9 cellular contexts compared by ENCODE assay signal in the genomic region with DNA sequence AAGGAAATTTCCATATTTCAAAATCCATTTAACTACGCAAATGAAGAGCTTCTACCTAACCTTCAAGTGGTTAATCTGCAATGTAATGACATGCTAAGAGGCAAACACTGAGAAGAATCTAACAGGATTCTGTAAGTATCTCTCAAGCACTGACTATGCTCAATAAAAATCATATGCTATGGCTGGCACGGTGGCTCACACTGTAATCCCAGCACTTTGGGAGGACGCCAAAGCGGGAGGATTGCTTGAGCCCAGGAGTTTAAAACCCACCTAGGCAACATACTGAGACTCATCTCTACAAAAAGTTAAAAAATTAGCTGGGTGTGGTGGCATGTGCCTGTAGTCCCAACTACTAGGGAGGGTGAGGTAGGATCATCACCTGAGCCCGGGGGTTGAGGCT. TPM values are rescaled to one million over a fixed set of nuclear protein-coding genes. Genes with fewer than 3 reads are reported as not detected.
DNase-seq lines count a peak whose midpoint lies in the region; ATAC-seq and TF ChIP-seq lines count a peak whose summit lies in the region.
"Had no signal": no experiment of that assay in that cellular context is flagged by ENCODE, and none has a peak within 500 bp of the region (broad histone marks: within the 10 kb centered on the region; RNA-seq: fewer than 3 reads in every experiment).

No MANE protein-coding gene starts in this region.

- no peaks in the 10 kb centered on the region for H3K27me3 Mint-ChIP-seq in CD8-positive, alpha-beta T cell (ENCODE audit: low read depth)
- H3K27me3 Mint-ChIP-seq in activated T-helper 17 cell treated with anti-CD3 and anti-CD28 coated beads, Interleukin-2, amount 50 U/mL, for 72 hours = no peaks in the 10 kb centered on the region
- no peaks in the 10 kb centered on the region for H3K27me3 Mint-ChIP-seq in natural killer cell (ENCODE audit: low read depth in 2 of 2)
- H3K27me3 Mint-ChIP-seq: activated naive CD8-positive, alpha-beta T cell treated with anti-CD3 and anti-CD28 coated beads, Interleukin-2, amount 10 ng/mL, durations not matched to agents 7 days and 5 days had no signal

- peaks cover 24% of the 10 kb centered on the region for H3K36me3 Mint-ChIP-seq in CD8-positive, alpha-beta T cell
- peaks cover 88% of the 10 kb centered on the region for H3K36me3 Mint-ChIP-seq in activated T-helper 17 cell treated with anti-CD3 and anti-CD28 coated beads, Interleukin-2, amount 50 U/mL, for 72 hours (ENCODE audit: low read depth)
- no peaks in the 10 kb centered on the region for H3K36me3 Mint-ChIP-seq in natural killer cell

- no peaks in the 10 kb centered on the region for H3K9me3 Mint-ChIP-seq in CD8-positive, alpha-beta T cell
- H3K9me3 Mint-ChIP-seq in activated T-helper 17 cell treated with anti-CD3 and anti-CD28 coated beads, Interleukin-2, amount 50 U/mL, for 72 hours = no peaks in the 10 kb centered on the region
- no peaks in the 10 kb centered on the region for H3K9me3 Mint-ChIP-seq in natural killer cell

- ATAC-seq in CD8-positive, alpha-beta T cell = no peak
- ATAC-seq in GM19035 (IDR thresholded peaks at IDR 0.05; ENCODE audit: unreplicated experiment) (peak; percentile 7), natural killer cell (no peak), GM19351 (IDR thresholded peaks at IDR 0.05; ENCODE audit: unreplicated experiment) (no peak), omental fat pad (ENCODE audit: low FRiP score) (no peak)
- no peak for ATAC-seq in activated T-helper 17 cell treated with anti-CD3 and anti-CD28 coated beads, Interleukin-2, amount 50 U/mL, for 72 hours (replicated peaks)

- no peaks in the 10 kb centered on the region for H3K36me3 ChIP-seq in CD8-positive, alpha-beta T cell (ENCODE audit: insufficient read depth, low read length)

- POLR2A ChIA-PET in CD8-positive, alpha-beta T cell (lab: Charles Lee) = no interaction called here

- H3K4me1 ChIP-seq in CD8-positive, alpha-beta T cell (ENCODE audit: insufficient read depth, low read length) = peaks cover 62% of the 10 kb centered on the region

- H3K4me3 ChIP-seq in CD8-positive, alpha-beta T cell (ENCODE audit: low read depth, low read length) = no peak overlapping the region

- DNase-seq in CD8-positive, alpha-beta T cell = no peak
- DNase-seq in natural killer cell (no peak), omental fat pad (ENCODE audit: low spot score) (no peak), NCI-H1092 treated with DMSO at 0.1 percent for 48 hours (lab: John Stamatoyannopoulos, UW) (no peak)
- DNase-seq: activated naive CD8-positive, alpha-beta T cell treated with anti-CD3 and anti-CD28 coated beads, Interleukin-2, amount 10 ng/mL, durations not matched to agents 7 days and 5 days; MV-4-11 had no signal

- no peak for TF ChIP-seq CTCF in CD8-positive, alpha-beta T cell (IDR thresholded peaks at IDR 0.05)
- no peak for TF ChIP-seq CTCF in natural killer cell (IDR thresholded peaks at IDR 0.05)
- no peak for TF ChIP-seq CTCF in omental fat pad (IDR thresholded peaks at IDR 0.05)

- peaks cover 86% of the 10 kb centered on the region for H3K4me1 Mint-ChIP-seq in CD8-positive, alpha-beta T cell (ENCODE audit: low read depth)
- peaks cover 47% of the 10 kb centered on the region for H3K4me1 Mint-ChIP-seq in activated T-helper 17 cell treated with anti-CD3 and anti-CD28 coated beads, Interleukin-2, amount 50 U/mL, for 72 hours
- peaks cover 73 to 82% of the 10 kb centered on the region in 2 donors for H3K4me1 Mint-ChIP-seq in natural killer cell

- CTCF ChIA-PET in CD8-positive, alpha-beta T cell (lab: Charles Lee) = interaction anchor here (1.3 kb wide), 1 partner anchor 60 kb away, joined by 3 read pairs; no protein-coding TSS in a partner anchor

- H3K9me3 ChIP-seq in CD8-positive, alpha-beta T cell (ENCODE audit: low read length) = no peaks in the 10 kb centered on the region

- intact Hi-C loops in CD8-positive, alpha-beta T cell (cut with DNase I, micrococcal nuclease) = loop anchor here (1.0 to 2.0 kb wide), 2 partner anchors 8 to 37 kb away; no protein-coding TSS in a partner anchor
- intact Hi-C loops in natural killer cell (cut with micrococcal nuclease) = loop anchor here (1.0 to 2.0 kb wide), 5 partner anchors 9 to 55 kb away; no protein-coding TSS in a partner anchor

- no peak overlapping the region for H3K4me3 Mint-ChIP-seq in CD8-positive, alpha-beta T cell
- H3K4me3 Mint-ChIP-seq in activated T-helper 17 cell treated with anti-CD3 and anti-CD28 coated beads, Interleukin-2, amount 50 U/mL, for 72 hours = peak overlapping the region; percentile 82
- H3K4me3 Mint-ChIP-seq in natural killer cell = peak overlapping the region; percentile 57
- H3K4me3 Mint-ChIP-seq: activated naive CD8-positive, alpha-beta T cell treated with anti-CD3 and anti-CD28 coated beads, Interleukin-2, amount 10 ng/mL, durations not matched to agents 7 days and 5 days had no signal

- H3K27me3 ChIP-seq in CD8-positive, alpha-beta T cell (ENCODE audit: insufficient read depth, low read length) = no peaks in the 10 kb centered on the region

- H3K27ac ChIP-seq in CD8-positive, alpha-beta T cell (ENCODE audit: low read depth, low read length) = no peak overlapping the region

- peak overlapping the region; percentile 70 for H3K27ac Mint-ChIP-seq in CD8-positive, alpha-beta T cell
- H3K27ac Mint-ChIP-seq in activated T-helper 17 cell treated with anti-CD3 and anti-CD28 coated beads, Interleukin-2, amount 50 U/mL, for 72 hours = peak overlapping the region; percentile 84
- H3K27ac Mint-ChIP-seq in natural killer cell = peak overlapping the region; percentile 68 to 86
- H3K27ac Mint-ChIP-seq: activated naive CD8-positive, alpha-beta T cell treated with anti-CD3 and anti-CD28 coated beads, Interleukin-2, amount 10 ng/mL, durations not matched to agents 7 days and 5 days had no signal

RNA-seq across cellular contexts. Expression of a gene that starts 32.7 kb away (rescaled TPM):
- total RNA-seq in CD8-positive, alpha-beta T cell = 100 to 1,000 TPM; 173 to 185 TPM
- 10 to 100 TPM; 63.9 to 65.1 TPM for total RNA-seq in activated T-helper 17 cell treated with anti-CD3 and anti-CD28 coated beads, Interleukin-2, amount 50 U/mL, for 72 hours
- total RNA-seq in natural killer cell (100 to 1,000 TPM; 151 to 165 (median 161) TPM), omental fat pad (10 to 100 TPM; 48.8 to 92.5 (median 63.3) TPM)
